12 cellular contexts compared by ENCODE assay signal in the genomic region with DNA sequence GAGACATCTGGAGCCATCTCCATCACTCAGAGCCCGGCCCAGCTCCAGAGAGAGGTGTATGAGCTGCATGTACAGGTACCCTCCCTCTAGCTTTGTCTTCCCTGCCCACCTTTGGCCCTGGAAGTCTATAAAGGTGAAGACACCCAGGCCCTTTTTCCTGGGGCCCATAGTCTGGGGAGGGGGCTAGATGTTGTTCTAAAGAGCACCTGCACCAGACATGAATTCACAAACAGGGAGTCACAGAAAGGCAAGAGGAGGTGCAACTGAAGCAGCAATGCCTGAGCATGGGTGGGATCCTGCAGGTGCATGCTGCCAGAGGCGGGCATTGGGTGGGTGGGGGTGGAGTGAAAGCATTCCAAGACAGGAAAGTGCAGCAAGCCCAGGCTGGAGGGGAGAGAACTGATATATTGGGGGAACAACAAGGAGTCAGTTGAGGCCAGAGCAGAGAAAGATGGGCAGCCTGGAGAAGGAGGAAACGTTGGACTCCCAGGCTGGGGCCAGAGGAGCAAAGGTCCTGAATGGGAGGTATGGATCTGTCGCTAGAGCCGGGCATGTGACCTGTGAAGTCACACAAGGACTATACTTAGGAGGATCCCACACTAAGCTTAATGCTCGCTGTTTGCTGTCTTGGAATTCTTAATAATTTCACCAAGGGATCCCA. TPM values are rescaled to one million over a fixed set of nuclear protein-coding genes. Genes with fewer than 3 reads are reported as not detected.
"Had no signal": no experiment of that assay in that cellular context is flagged by ENCODE, and none has a peak within 500 bp of the region (broad histone marks: within the 10 kb centered on the region; RNA-seq: fewer than 3 reads in every experiment).

No MANE protein-coding gene starts in this region.

- DNase-seq: cerebellar nuclear complex, kidney had no signal

- H3K27ac Mint-ChIP-seq: activated T-helper 17 cell treated with anti-CD3 and anti-CD28 coated beads, Interleukin-2, amount 50 U/mL, for 72 hours had no signal

- H3K36me3 Mint-ChIP-seq: naive thymus-derived CD8-positive, alpha-beta T cell had no signal

- H3K27ac ChIP-seq: left ventricle myocardium inferior, prostate gland, thoracic aorta had no signal

- H3K4me3 Mint-ChIP-seq: activated T-helper 17 cell treated with anti-CD3 and anti-CD28 coated beads, Interleukin-2, amount 50 U/mL, for 72 hours; naive thymus-derived CD8-positive, alpha-beta T cell had no signal

- H3K9me3 ChIP-seq: left ventricle myocardium inferior, prostate gland, thoracic aorta had no signal

- H3K9me3 Mint-ChIP-seq: activated T-helper 17 cell treated with anti-CD3 and anti-CD28 coated beads, Interleukin-2, amount 50 U/mL, for 72 hours; naive thymus-derived CD8-positive, alpha-beta T cell had no signal

- H3K4me3 ChIP-seq: left ventricle myocardium inferior, prostate gland, smooth muscle cell, thoracic aorta had no signal

- H3K4me1 ChIP-seq: left ventricle myocardium inferior, prostate gland had no signal

- H3K4me2 ChIP-seq: smooth muscle cell had no signal

- H3K36me3 ChIP-seq: left ventricle myocardium inferior, prostate gland, thoracic aorta had no signal

- H3K4me1 Mint-ChIP-seq: activated T-helper 17 cell treated with anti-CD3 and anti-CD28 coated beads, Interleukin-2, amount 50 U/mL, for 72 hours had no signal

RNA-seq across cellular contexts. Expression of a gene that starts 19.4 kb away (rescaled TPM):
- total RNA-seq: activated T-helper 17 cell treated with anti-CD3 and anti-CD28 coated beads, Interleukin-2, amount 50 U/mL, for 72 hours; dermis microvascular lymphatic vessel endothelial cell; kidney; left ventricle myocardium inferior; mucosa of gallbladder; naive thymus-derived CD8-positive, alpha-beta T cell; omental fat pad; prostate gland; smooth muscle cell; thoracic aorta; urinary bladder had no signal

RNA-seq across cellular contexts. Expression of a gene that starts 32.4 kb away (rescaled TPM):
- total RNA-seq: activated T-helper 17 cell treated with anti-CD3 and anti-CD28 coated beads, Interleukin-2, amount 50 U/mL, for 72 hours; dermis microvascular lymphatic vessel endothelial cell; left ventricle myocardium inferior; naive thymus-derived CD8-positive, alpha-beta T cell; omental fat pad; thoracic aorta had no signal

RNA-seq across cellular contexts. Expression of a gene that starts 35.4 kb away (rescaled TPM):
- total RNA-seq: activated T-helper 17 cell treated with anti-CD3 and anti-CD28 coated beads, Interleukin-2, amount 50 U/mL, for 72 hours; dermis microvascular lymphatic vessel endothelial cell; kidney; left ventricle myocardium inferior; mucosa of gallbladder; naive thymus-derived CD8-positive, alpha-beta T cell; omental fat pad; smooth muscle cell; thoracic aorta; urinary bladder had no signal

RNA-seq across cellular contexts. Expression of a gene that starts 38.9 kb away (rescaled TPM):
- total RNA-seq: activated T-helper 17 cell treated with anti-CD3 and anti-CD28 coated beads, Interleukin-2, amount 50 U/mL, for 72 hours; dermis microvascular lymphatic vessel endothelial cell; kidney; mucosa of gallbladder; naive thymus-derived CD8-positive, alpha-beta T cell; prostate gland; smooth muscle cell; thoracic aorta had no signal
